Comparison of ENCODE assay signal across 18 cellular contexts in the genomic region with DNA sequence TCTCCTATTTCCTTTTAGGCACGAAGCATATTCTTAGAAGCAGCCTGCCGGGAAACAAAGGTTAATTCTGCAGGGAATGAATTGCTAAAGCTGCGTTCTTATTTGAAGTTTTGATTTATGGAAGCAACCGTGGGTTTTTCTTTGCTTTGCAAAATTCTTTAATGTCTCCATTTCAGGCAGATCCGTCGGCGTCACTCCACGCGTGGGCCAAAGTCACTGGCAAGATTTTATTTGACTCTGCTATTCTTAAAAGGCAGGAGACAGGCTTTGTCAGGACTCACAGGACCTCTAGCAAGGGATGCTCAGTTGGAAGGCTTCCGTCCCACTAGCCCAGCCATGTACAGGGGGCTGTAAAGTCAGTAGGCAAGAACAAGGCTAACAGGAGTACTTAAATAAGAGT.
DNase-seq lines count a peak whose midpoint lies in the region; TF ChIP-seq lines count a peak whose summit lies in the region.
"Had no signal": no experiment of that assay in that cellular context is flagged by ENCODE, and none has a peak within 500 bp of the region (broad histone marks: within the 10 kb centered on the region; RNA-seq: fewer than 3 reads in every experiment).

No MANE protein-coding gene starts in this region.

- no peaks in the 10 kb centered on the region for H3K36me3 Mint-ChIP-seq in neural progenitor cell
- no peaks in the 10 kb centered on the region for H3K36me3 Mint-ChIP-seq in activated naive CD4-positive, alpha-beta T cell treated with anti-CD3 and anti-CD28 coated beads for 36 hours (ENCODE audit: low read depth)
- no peaks in the 10 kb centered on the region for H3K36me3 Mint-ChIP-seq in mesothelial cell of epicardium
- H3K36me3 Mint-ChIP-seq: CD8-positive, alpha-beta T cell had no signal

- H3K4me3 ChIP-seq in neural progenitor cell = no peak overlapping the region
- H3K4me3 ChIP-seq: A549; BLaER1 treated with 17β-estradiol and CSF1 and Interleukin-3, amounts not matched to agents 10 nM and 100 nM had no signal

- H3K4me1 Mint-ChIP-seq in neural progenitor cell (peaks cover 11% of the 10 kb centered on the region), mesothelial cell of epicardium (no peaks in the 10 kb centered on the region)
- H3K4me1 Mint-ChIP-seq in activated naive CD4-positive, alpha-beta T cell treated with anti-CD3 and anti-CD28 coated beads for 36 hours (ENCODE audit: low read depth) = no peaks in the 10 kb centered on the region
- H3K4me1 Mint-ChIP-seq: B cell had no signal

- CTCF ChIA-PET in activated naive CD4-positive, alpha-beta T cell treated with anti-CD3 and anti-CD28 coated beads for 36 hours (lab: Charles Lee) = no interaction called here

- H3K27me3 Mint-ChIP-seq in neural progenitor cell (ENCODE audit: insufficient read depth, low read depth) (peaks cover 11% of the 10 kb centered on the region), mesothelial cell of epicardium (ENCODE audit: low read depth) (no peaks in the 10 kb centered on the region)
- peaks cover 8% of the 10 kb centered on the region for H3K27me3 Mint-ChIP-seq in activated naive CD4-positive, alpha-beta T cell treated with anti-CD3 and anti-CD28 coated beads for 36 hours (ENCODE audit: low read depth)

- no peak overlapping the region for H3K9ac ChIP-seq in neural progenitor cell
- H3K9ac ChIP-seq: BLaER1 treated with 17β-estradiol and CSF1 and Interleukin-3, amounts not matched to agents 10 nM and 100 nM had no signal

- no peaks in the 10 kb centered on the region for H3K79me2 ChIP-seq in neural progenitor cell (ENCODE audit: low read depth)

- TF ChIP-seq CTCF in neural progenitor cell (IDR thresholded peaks at IDR 0.05) = no peak
- TF ChIP-seq CTCF in mesothelial cell of epicardium (IDR thresholded peaks at IDR 0.05; ENCODE audit: unreplicated experiment) = no peak

- no peaks in the 10 kb centered on the region for H4K20me1 ChIP-seq in neural progenitor cell (ENCODE audit: low read depth)
- H4K20me1 ChIP-seq: BLaER1 treated with 17β-estradiol and CSF1 and Interleukin-3, amounts not matched to agents 10 nM and 100 nM had no signal

- H3K4me1 ChIP-seq in neural progenitor cell = no peaks in the 10 kb centered on the region
- H3K4me1 ChIP-seq: A549, Caco-2 had no signal

- no peaks in the 10 kb centered on the region for H3K9me3 ChIP-seq in neural progenitor cell (ENCODE audit: low read depth)
- H3K9me3 ChIP-seq: A549, Caco-2 had no signal

- no peaks in the 10 kb centered on the region for H3K27me3 ChIP-seq in neural progenitor cell
- H3K27me3 ChIP-seq: BLaER1 treated with 17β-estradiol and CSF1 and Interleukin-3, amounts not matched to agents 10 nM and 100 nM had no signal

- H3K36me3 ChIP-seq in neural progenitor cell = no peaks in the 10 kb centered on the region
- H3K36me3 ChIP-seq: BLaER1 treated with 17β-estradiol and CSF1 and Interleukin-3, amounts not matched to agents 10 nM and 100 nM had no signal

- no peaks in the 10 kb centered on the region for H3F3A ChIP-seq in neural progenitor cell (ENCODE audit: low read depth)

- no peak overlapping the region for H3K27ac ChIP-seq in caudate nucleus (ENCODE audit: low read depth, low read length)
- no peak overlapping the region for H3K27ac ChIP-seq in neural progenitor cell
- H3K27ac ChIP-seq: 22Rv1; A549; BLaER1 treated with 17β-estradiol and CSF1 and Interleukin-3, amounts not matched to agents 10 nM and 100 nM; C4-2B had no signal

- H3K4me3 Mint-ChIP-seq in neural progenitor cell = no peak overlapping the region
- no peak overlapping the region for H3K4me3 Mint-ChIP-seq in activated naive CD4-positive, alpha-beta T cell treated with anti-CD3 and anti-CD28 coated beads for 36 hours
- no peak overlapping the region for H3K4me3 Mint-ChIP-seq in mesothelial cell of epicardium
- H3K4me3 Mint-ChIP-seq: B cell; CD4-positive, alpha-beta T cell; CD8-positive, alpha-beta T cell had no signal

- no peak overlapping the region for H2AFZ ChIP-seq in neural progenitor cell (replicated peaks)

- H3K27ac Mint-ChIP-seq in neural progenitor cell (peak overlapping the region; percentile 8), mesothelial cell of epicardium (no peak overlapping the region)
- no peak overlapping the region for H3K27ac Mint-ChIP-seq in activated naive CD4-positive, alpha-beta T cell treated with anti-CD3 and anti-CD28 coated beads for 36 hours
- H3K27ac Mint-ChIP-seq: B cell; CD4-positive, alpha-beta T cell; CD8-positive, alpha-beta T cell had no signal

- intact Hi-C loops in head of caudate nucleus (cut with DNase I) = no loop called here
- intact Hi-C loops in activated naive CD4-positive, alpha-beta T cell treated with anti-CD3 and anti-CD28 coated beads for 36 hours (cut with micrococcal nuclease) = no loop called here

- H3K9me3 Mint-ChIP-seq in neural progenitor cell = no peaks in the 10 kb centered on the region
- H3K9me3 Mint-ChIP-seq in activated naive CD4-positive, alpha-beta T cell treated with anti-CD3 and anti-CD28 coated beads for 36 hours = peaks cover 2% of the 10 kb centered on the region
- H3K9me3 Mint-ChIP-seq in mesothelial cell of epicardium = peaks cover 3% of the 10 kb centered on the region
- H3K9me3 Mint-ChIP-seq: CD4-positive, alpha-beta T cell had no signal

- no peak overlapping the region for H3K4me2 ChIP-seq in neural progenitor cell
- H3K4me2 ChIP-seq: A549; BLaER1 treated with 17β-estradiol and CSF1 and Interleukin-3, amounts not matched to agents 10 nM and 100 nM had no signal

- peak in 32 of 61 donors; percentile 0 to 63 (median 12) for DNase-seq in caudate nucleus (lab: John Stamatoyannopoulos, UW)
- DNase-seq in head of caudate nucleus = peak in 41 of 42 donors; percentile 6 to 74 (median 44)
- no peak for DNase-seq in neural progenitor cell (ENCODE audit: low spot score)
- DNase-seq in activated naive CD4-positive, alpha-beta T cell treated with anti-CD3 and anti-CD28 coated beads for 36 hours = no peak
- DNase-seq in activated naive CD4-positive, alpha-beta T cell treated with Interleukin-2 at 50 U/mL for 16 hours = no peak
- DNase-seq in mesothelial cell of epicardium (ENCODE audit: low spot score in 2 of 2, unreplicated experiment in 2 of 2) = no peak
- DNase-seq: AML-193; Caco-2; Calu3; CD4-positive, alpha-beta T cell; CD8-positive, alpha-beta T cell; DMS79 treated with DMSO at 0.1 percent for 48 hours; GF-D8 had no signal

Comparison
In these comparisons a context has a peak if more than half of its experiments do, and no peak if none do; other contexts are left out.
1. DNase-seq: peak in caudate nucleus (32 of 61) and head of caudate nucleus (41 of 42); none in neural progenitor cell (single experiment), activated naive CD4-positive, alpha-beta T cell treated with anti-CD3 and anti-CD28 coated beads for 36 hours (single experiment), activated naive CD4-positive, alpha-beta T cell treated with Interleukin-2 at 50 U/mL for 16 hours (single experiment) and mesothelial cell of epicardium (0 of 2).